Comparison of ENCODE assay signal across 8 cellular contexts in genomic region chr5:52948418-52949076, GRCh38. TPM values are rescaled to one million over a fixed set of nuclear protein-coding genes. Genes with fewer than 3 reads are reported as not detected.
DNase-seq lines count a peak whose midpoint lies in the region; ATAC-seq, FAIRE-seq and TF ChIP-seq lines count a peak whose summit lies in the region.

No MANE protein-coding gene starts in this region.

- no peaks in the 10 kb centered on the region for H3K27me3 Mint-ChIP-seq in T-cell

- peak; percentile 33 for FAIRE-seq in small intestine (lab: Jason Lieb, UNC)

- H3K9me3 ChIP-seq in ascending aorta = no peaks in the 10 kb centered on the region
- no peaks in the 10 kb centered on the region for H3K9me3 ChIP-seq in small intestine (ENCODE audit: control insufficient read depth, low read depth)

- WGBS in small intestine, 3 donors = 14 to 40% (median 15%) methylated on average over 1 of the region's 1 CpG

- H3K36me3 ChIP-seq in ascending aorta = peaks cover 16 to 41% of the 10 kb centered on the region in 2 donors
- H3K36me3 ChIP-seq in small intestine (ENCODE audit: control insufficient read depth in 2 of 2, insufficient read depth in 2 of 2, low read length in 2 of 2) = peaks cover 3 to 6% of the 10 kb centered on the region in 2 donors

- H3K4me3 Mint-ChIP-seq in T-cell = no peak overlapping the region

- H3K4me1 ChIP-seq in ascending aorta (peaks cover 0 to 2% of the 10 kb centered on the region in 2 donors), small intestine (ENCODE audit: control insufficient read depth in 2 of 2, insufficient read depth in 1 of 2, low read depth in 1 of 2, low read length in 1 of 2) (no peaks in the 10 kb centered on the region)

- CTCF ChIA-PET in T-cell (lab: Charles Lee) = interaction anchor here (0.6 to 6.4 kb wide), 34 partner anchors 8 to 1286 kb away, joined by 3 to 125 read pairs (median 4); partner anchors contain the start of gene MOCS2 (in 1 of the 2)

- H3K27me3 ChIP-seq in ascending aorta = no peaks in the 10 kb centered on the region
- H3K27me3 ChIP-seq in small intestine (ENCODE audit: control insufficient read depth in 2 of 2, insufficient read depth in 2 of 2, low read length in 2 of 2) = no peaks in the 10 kb centered on the region

- H3K4me3 ChIP-seq in ascending aorta (no peak overlapping the region), small intestine (ENCODE audit: low read depth in 1 of 2, low read length in 2 of 2) (no peak overlapping the region)

- H3K27ac Mint-ChIP-seq in T-cell = peak overlapping the region in 1 of 2 donors; percentile 46

- no peaks in the 10 kb centered on the region for H3K36me3 Mint-ChIP-seq in T-cell

- H3K9me3 Mint-ChIP-seq in T-cell = no peaks in the 10 kb centered on the region

- TF ChIP-seq CTCF in ascending aorta (IDR thresholded peaks at IDR 0.05) = peak; percentile 57 to 71 (median 66)

- intact Hi-C loops in ascending aorta (cut with DNase I) = loop anchor here (1.0 kb wide), 1 partner anchor 145 kb away; no protein-coding TSS in a partner anchor

- ATAC-seq in HG02642 (IDR thresholded peaks at IDR 0.05; ENCODE audit: poor library complexity, unreplicated experiment) (peak; percentile 99), T-cell (replicated peaks in 1 of 4) (peak; percentile 94 to 100 (median 98))

- H3K27ac ChIP-seq in ascending aorta = peak overlapping the region in 1 of 2 donors; percentile 33
- peak overlapping the region in 1 of 2 donors; percentile 49 for H3K27ac ChIP-seq in small intestine (ENCODE audit: low read depth in 1 of 2, low read length in 1 of 2)

- POLR2A ChIA-PET in T-cell (lab: Charles Lee) = interaction anchor here (0.5 to 0.9 kb wide), 3 partner anchors 39 to 149 kb away, joined by 3 to 5 read pairs (median 3); no protein-coding TSS in a partner anchor

- peaks cover 20 to 22% (median 21%) of the 10 kb centered on the region in 3 donors for H3K4me1 Mint-ChIP-seq in T-cell

- peak; percentile 27 for DNase-seq in NK-92 treated with Interleukin-12 subunit alpha and Interleukin-12 subunit beta, amount 100 ng/mL, for 24 hours (lab: John Stamatoyannopoulos, UW)
- DNase-seq in NK-92 (lab: John Stamatoyannopoulos, UW; ENCODE audit: unreplicated experiment) (no peak), NCI-H1092 (lab: John Stamatoyannopoulos, UW) (peak; percentile 2), T-cell (peak; percentile 14 to 62 (median 48)), ascending aorta (ENCODE audit: low spot score in 2 of 2) (peak in 1 of 2 donors; percentile 69), hippocampal formation (lab: John Stamatoyannopoulos, UW) (peak; percentile 49 to 86), small intestine (peak; percentile 85)

RNA-seq across cellular contexts. Expression of gene ITGA2, which starts 40.6 kb away (rescaled TPM):
- 1 to 10 TPM in 1 of 5 donors, under 1 TPM in 4; 0.16 to 1.5 (median 0.51) TPM for total RNA-seq in T-cell
- 3.2 TPM for total RNA-seq in ascending aorta
- 1 to 10 TPM; 1.8 to 9.8 (median 1.9) TPM for polyA plus RNA-seq in small intestine
